In genomic region chr10:87753995-87754866, GRCh38 we compare ENCODE assay signal across 14 cellular contexts.
"Had no signal": no experiment of that assay in that cellular context is flagged by ENCODE, and none has a peak within 500 bp of the region (broad histone marks: within the 10 kb centered on the region; RNA-seq: fewer than 3 reads in every experiment).

No MANE protein-coding gene starts in this region.

- H3K4me1 Mint-ChIP-seq: naive B cell had no signal

- H3K27me3 ChIP-seq: cardiac muscle cell, esophagus muscularis mucosa had no signal

- H3K9me3 Mint-ChIP-seq: type B pancreatic cell had no signal

- ATAC-seq: T-helper 17 cell had no signal

- H3K4me3 Mint-ChIP-seq: naive B cell, T-helper 17 cell, type B pancreatic cell had no signal

- H3K27ac ChIP-seq: cardiac muscle cell, esophagus muscularis mucosa, parathyroid adenoma, skin epidermis had no signal

- H3K27ac Mint-ChIP-seq: T-helper 17 cell, type B pancreatic cell had no signal

- H3K4me1 ChIP-seq: parathyroid adenoma had no signal

- H3K4me3 ChIP-seq: cardiac muscle cell, esophagus muscularis mucosa, lung, skin epidermis had no signal

- DNase-seq: activated CD4-positive, alpha-beta T cell treated with anti-CD3 and anti-CD28 coated beads, Interleukin-2, amount 50 U/mL, for 48 hours; activated effector memory CD4-positive, alpha-beta T cell treated with Interleukin-2 at 50 U/mL for 16 hours; hypothalamus; kidney glomerular epithelial cell; midbrain; naive B cell; retina; T-helper 17 cell had no signal

- H3K9me3 ChIP-seq: esophagus muscularis mucosa had no signal

- H3K27me3 Mint-ChIP-seq: naive B cell, T-helper 17 cell, type B pancreatic cell had no signal
